ENCODE assay signal across 8 cellular contexts in the genomic region with DNA sequence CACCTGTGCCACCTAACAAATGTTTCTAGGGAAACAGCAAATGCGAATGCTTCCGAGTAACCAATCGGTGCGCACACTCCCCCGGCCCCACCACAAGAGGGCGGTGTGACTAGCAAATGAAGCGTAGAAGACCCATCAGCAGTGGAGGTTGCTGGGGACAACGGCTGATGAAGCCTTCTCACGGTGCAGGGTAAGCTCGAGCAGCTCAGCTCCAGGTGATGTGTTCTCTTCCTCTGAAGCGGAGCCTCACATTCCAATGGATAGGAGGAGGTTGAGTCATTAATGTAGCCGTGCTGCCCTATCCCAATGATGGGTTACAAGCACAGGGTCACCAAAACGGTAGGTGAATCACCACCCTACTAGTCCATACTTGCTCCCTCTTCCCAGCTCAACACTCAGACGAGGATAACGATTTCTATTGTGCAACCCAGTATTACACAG.
DNase-seq lines count a peak whose midpoint lies in the region; ATAC-seq, FAIRE-seq and TF ChIP-seq lines count a peak whose summit lies in the region.

No MANE protein-coding gene starts in this region.

- H3K9me2 ChIP-seq in PC-9 (ENCODE audit: insufficient read depth), result no peaks in the 10 kb centered on the region

- H3K36me3 ChIP-seq in BJ (ENCODE audit: control insufficient read depth, insufficient read depth, low read length) (no peaks in the 10 kb centered on the region), PC-9 (ENCODE audit: low read depth) (no peaks in the 10 kb centered on the region), astrocyte (ENCODE audit: insufficient read depth, low read length) (no peaks in the 10 kb centered on the region), kidney (ENCODE audit: control insufficient read depth in 1 of 2, insufficient read depth in 2 of 2, low read length in 2 of 2) (no peaks in the 10 kb centered on the region)

- no peak for ATAC-seq in HG02588 (IDR thresholded peaks at IDR 0.05; ENCODE audit: unreplicated experiment)

- DNase-seq in BJ (ENCODE audit: low read depth) (no peak), HEK293T (ENCODE audit: extremely low spot score) (peak; percentile 74), PC-9 (peak; percentile 46 to 67), astrocyte (ENCODE audit: low read depth) (no peak), kidney (peak; percentile 54)
- peak; percentile 36 for DNase-seq in stimulated activated CD8-positive, alpha-beta memory T cell treated with anti-CD3 and anti-CD28 coated beads, Interleukin-4, amount 100 ng/mL, for 24 hours (ENCODE audit: low read depth)
- DNase-seq in central memory CD4-positive, alpha-beta T cell, result no peak

- no peak overlapping the region for H3K4me3 Mint-ChIP-seq in astrocyte (ENCODE audit: unreplicated experiment)

- H3F3A ChIP-seq in PC-9 (ENCODE audit: insufficient read depth, low read depth), result no peaks in the 10 kb centered on the region

- H3K36me3 Mint-ChIP-seq in astrocyte (ENCODE audit: low read depth, unreplicated experiment), result no peaks in the 10 kb centered on the region

- no TSS peak for BruUV-seq in PC-9 (replicated peaks; lab: Mats Ljungman, UMichigan)

- FAIRE-seq in astrocyte (lab: Jason Lieb, UNC) (no peak), kidney (lab: Jason Lieb, UNC) (no peak)

- H3K9ac ChIP-seq in astrocyte (ENCODE audit: low read length) (no peak overlapping the region), kidney (ENCODE audit: low read length in 2 of 2) (no peak overlapping the region)

- H3K9me3 ChIP-seq in PC-9 (ENCODE audit: insufficient read depth, low read depth) (no peaks in the 10 kb centered on the region), astrocyte (ENCODE audit: insufficient read depth, low read depth, low read length) (no peaks in the 10 kb centered on the region), kidney (ENCODE audit: control insufficient read depth in 1 of 2, low read length in 2 of 2) (no peaks in the 10 kb centered on the region)

- H4K20me1 ChIP-seq in PC-9 (ENCODE audit: insufficient read depth), result no peaks in the 10 kb centered on the region
- H4K20me1 ChIP-seq in astrocyte (ENCODE audit: insufficient read depth, low read length), result no peaks in the 10 kb centered on the region

- H3K4me1 ChIP-seq in PC-9 (replicated peaks; ENCODE audit: insufficient read depth) (no peaks in the 10 kb centered on the region), astrocyte (ENCODE audit: insufficient read depth, low read length) (no peaks in the 10 kb centered on the region), kidney (ENCODE audit: control insufficient read depth in 1 of 2, insufficient read depth in 1 of 2, low read depth in 1 of 2, low read length in 2 of 2) (no peaks in the 10 kb centered on the region)

- H3K27me3 Mint-ChIP-seq in astrocyte (ENCODE audit: low read depth, unreplicated experiment), result peaks cover 14% of the 10 kb centered on the region

- H3K9me3 Mint-ChIP-seq in astrocyte (ENCODE audit: unreplicated experiment), result no peaks in the 10 kb centered on the region

- H3K4me3 ChIP-seq in BJ (ENCODE audit: low read depth, low read length) (no peak overlapping the region), PC-9 (no peak overlapping the region), astrocyte (ENCODE audit: insufficient read depth, low read depth, low read length) (no peak overlapping the region), kidney (ENCODE audit: low read length in 2 of 2) (no peak overlapping the region)

- no peaks in the 10 kb centered on the region for H3K4me1 Mint-ChIP-seq in astrocyte (ENCODE audit: low read depth, unreplicated experiment)

- POLR2A ChIA-PET in BJ (lab: Charles Lee), result interaction anchor here (0.5 kb wide), 1 partner anchor 11 kb away, joined by 3 read pairs; no protein-coding TSS in a partner anchor
- POLR2A ChIA-PET in HEK293T (lab: Yijun Ruan, JAX), result no interaction called here
- POLR2A ChIA-PET in PC-9 (lab: Charles Lee; ENCODE audit: unreplicated experiment), result no interaction called here

- H3K27ac ChIP-seq in PC-9 (no peak overlapping the region), astrocyte (ENCODE audit: low read depth, low read length) (no peak overlapping the region), kidney (ENCODE audit: low read depth in 2 of 2, low read length in 2 of 2) (no peak overlapping the region)

- H3K27me3 ChIP-seq in BJ (ENCODE audit: control insufficient read depth, insufficient read depth, low read length), result no peaks in the 10 kb centered on the region
- peaks cover 75% of the 10 kb centered on the region for H3K27me3 ChIP-seq in PC-9 (ENCODE audit: insufficient read depth, low read depth)
- peaks cover 3% of the 10 kb centered on the region for H3K27me3 ChIP-seq in astrocyte (ENCODE audit: insufficient read depth, low read length)

- no peaks in the 10 kb centered on the region for H3K79me2 ChIP-seq in PC-9 (ENCODE audit: low read depth)
- no peaks in the 10 kb centered on the region for H3K79me2 ChIP-seq in astrocyte (ENCODE audit: insufficient read depth, low read length)

- H3K27ac Mint-ChIP-seq in astrocyte (ENCODE audit: unreplicated experiment), result no peak overlapping the region

- CTCF ChIA-PET in BJ (lab: Yijun Ruan, JAX) (interaction anchor here (0.7 to 2.2 kb wide), 4 partner anchors 12 to 195 kb away, joined by 3 to 7 read pairs (median 4); no protein-coding TSS in a partner anchor), HEK293T (lab: Yijun Ruan, JAX) (interaction anchor here (0.7 kb wide), 1 partner anchor 80 kb away, joined by 4 read pairs; no protein-coding TSS in a partner anchor), PC-9 (lab: Charles Lee) (interaction anchor here (1.0 kb wide), 1 partner anchor 206 kb away, joined by 4 read pairs; no protein-coding TSS in a partner anchor)

- H3K4me2 ChIP-seq in PC-9 (no peak overlapping the region), astrocyte (ENCODE audit: low read length) (no peak overlapping the region)

- no peak overlapping the region for H2AFZ ChIP-seq in PC-9
- no peak overlapping the region for H2AFZ ChIP-seq in astrocyte (ENCODE audit: low read depth, low read length)

- intact Hi-C loops in PC-9 (cut with micrococcal nuclease; ENCODE audit: unreplicated experiment), result loop anchor here (1.0 kb wide), 1 partner anchor 250 kb away; no protein-coding TSS in a partner anchor
- intact Hi-C loops in kidney (cut with DNase I), result no loop called here

- TF ChIP-seq CTCF in BJ (IDR thresholded peaks at IDR 0.05; ENCODE audit: insufficient read depth, low read depth, low read length) (peak; percentile 66), PC-9 (conservative IDR thresholded peaks at IDR 0.05) (peak; percentile 82), astrocyte (IDR thresholded peaks at IDR 0.05; ENCODE audit: insufficient read depth, low read depth, low read length) (peak; percentile 42), kidney (IDR thresholded peaks at IDR 0.05; ENCODE audit: borderline replicate concordance, extremely low read depth, insufficient read depth) (peak; percentile 37)

TF ChIP-seq in HEK293T, 16 proteins besides CTCF, POLR2A, EP300 and RAD21:
- TF ChIP-seq, protein P1, sequence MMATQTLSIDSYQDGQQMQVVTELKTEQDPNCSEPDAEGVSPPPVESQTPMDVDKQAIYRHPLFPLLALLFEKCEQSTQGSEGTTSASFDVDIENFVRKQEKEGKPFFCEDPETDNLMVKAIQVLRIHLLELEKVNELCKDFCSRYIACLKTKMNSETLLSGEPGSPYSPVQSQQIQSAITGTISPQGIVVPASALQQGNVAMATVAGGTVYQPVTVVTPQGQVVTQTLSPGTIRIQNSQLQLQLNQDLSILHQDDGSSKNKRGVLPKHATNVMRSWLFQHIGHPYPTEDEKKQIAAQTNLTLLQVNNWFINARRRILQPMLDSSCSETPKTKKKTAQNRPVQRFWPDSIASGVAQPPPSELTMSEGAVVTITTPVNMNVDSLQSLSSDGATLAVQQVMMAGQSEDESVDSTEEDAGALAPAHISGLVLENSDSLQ (IDR thresholded peaks at IDR 0.05), result no peak
- TF ChIP-seq SP1 (IDR thresholded peaks at IDR 0.05) (no peak), HDGF (IDR thresholded peaks at IDR 0.05; ENCODE audit: borderline replicate concordance) (no peak), ARNT (IDR thresholded peaks at IDR 0.05) (no peak), LEF1 (IDR thresholded peaks at IDR 0.05; ENCODE audit: borderline replicate concordance) (no peak), CTBP1 (IDR thresholded peaks at IDR 0.05; ENCODE audit: borderline replicate concordance) (no peak), SUZ12 (IDR thresholded peaks at IDR 0.05) (no peak), ELF4 (IDR thresholded peaks at IDR 0.05) (no peak), BHLHE40 (IDR thresholded peaks at IDR 0.05; ENCODE audit: borderline replicate concordance) (no peak), NFRKB (IDR thresholded peaks at IDR 0.05) (no peak), TARDBP (IDR thresholded peaks at IDR 0.05) (no peak), FOXM1 (IDR thresholded peaks at IDR 0.05; ENCODE audit: borderline replicate concordance) (no peak), ZNF384 (IDR thresholded peaks at IDR 0.05) (no peak), FOXA1 (IDR thresholded peaks at IDR 0.05) (no peak), L3MBTL2 (conservative IDR thresholded peaks at IDR 0.05) (no peak), FOXK2 (IDR thresholded peaks at IDR 0.05) (no peak)

Comparison
In these comparisons a context has a peak if more than half of its experiments do, and no peak if none do; other contexts are left out.
1. DNase-seq: peak in HEK293T (single experiment), PC-9 (2 of 2), kidney (single experiment) and stimulated activated CD8-positive, alpha-beta memory T cell treated with anti-CD3 and anti-CD28 coated beads, Interleukin-4, amount 100 ng/mL, for 24 hours (single experiment); none in BJ (single experiment), astrocyte (single experiment) and central memory CD4-positive, alpha-beta T cell (single experiment).
2. Peak in every context shown above with its lines, with median percentiles within 50 percentile points of each other: CTCF ChIP-seq.